Comparison of ENCODE assay signal across 10 cellular contexts in the genomic region with DNA sequence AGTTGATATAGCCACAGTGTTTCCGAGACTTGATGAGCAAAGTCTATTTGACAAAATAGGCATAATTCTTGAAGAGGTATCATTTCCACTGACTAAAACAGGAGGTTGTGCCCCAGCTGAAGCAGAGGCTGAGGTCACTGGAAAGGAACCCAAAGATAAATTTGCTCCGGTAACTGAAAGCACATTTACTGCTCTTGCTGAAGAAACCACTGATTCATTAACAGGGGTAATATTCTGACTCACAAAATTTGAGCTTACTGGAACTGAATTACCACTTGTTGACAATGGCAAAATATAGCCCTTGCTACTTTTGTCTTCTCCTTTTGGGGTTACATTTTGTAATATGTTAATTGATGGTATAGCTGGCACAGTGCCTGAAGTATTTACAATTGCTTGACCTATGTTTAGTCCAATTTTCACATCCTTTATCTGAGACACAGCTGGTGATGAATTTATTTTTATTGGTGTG. TPM values are rescaled to one million over a fixed set of nuclear protein-coding genes. Genes with fewer than 3 reads are reported as not detected.
DNase-seq lines count a peak whose midpoint lies in the region; ATAC-seq and TF ChIP-seq lines count a peak whose summit lies in the region.
"Had no signal": no experiment of that assay in that cellular context is flagged by ENCODE, and none has a peak within 500 bp of the region (broad histone marks: within the 10 kb centered on the region; RNA-seq: fewer than 3 reads in every experiment).

No MANE protein-coding gene starts in this region.

- H3K9me3 ChIP-seq in MG63, result no peaks in the 10 kb centered on the region

- no peaks in the 10 kb centered on the region for H3K27me3 ChIP-seq in MG63

- TF ChIP-seq CTCF in fibroblast of the aortic adventitia (IDR thresholded peaks at IDR 0.05; ENCODE audit: insufficient read depth, low read length), result no peak

- H3K4me3 ChIP-seq in fibroblast of the aortic adventitia (ENCODE audit: low read depth, low read length), result no peak overlapping the region
- H3K4me3 ChIP-seq in MG63, result no peak overlapping the region
- H3K4me3 ChIP-seq: SK-N-MC had no signal

- no peaks in the 10 kb centered on the region for H3K36me3 ChIP-seq in MG63

- ATAC-seq in GM18517 (IDR thresholded peaks at IDR 0.05; ENCODE audit: unreplicated experiment) (peak; percentile 89), GM21381 (IDR thresholded peaks at IDR 0.05; ENCODE audit: unreplicated experiment) (peak; percentile 83), HG03135 (IDR thresholded peaks at IDR 0.05; ENCODE audit: unreplicated experiment) (peak; percentile 72)

- DNase-seq in fibroblast of the aortic adventitia (ENCODE audit: low read depth) (peak; percentile 2), NCI-H345 treated with DMSO at 0.1 percent for 48 hours (lab: John Stamatoyannopoulos, UW; ENCODE audit: unreplicated experiment) (no peak), MG63 (no peak), HK-2 (ENCODE audit: unreplicated experiment) (no peak)
- DNase-seq: activated naive CD8-positive, alpha-beta T cell treated with anti-CD3 and anti-CD28 coated beads, Interleukin-2, amount 10 ng/mL, durations not matched to agents 7 days and 5 days; naive B cell had no signal

RNA-seq across cellular contexts. Expression of gene MLANA, which starts 30.2 kb away (rescaled TPM):
- not detected in 2 replicates for total RNA-seq in fibroblast of the aortic adventitia (ENCODE audit: low replicate concordance)
- not detected in 2 replicates for total RNA-seq in MG63 (2014; rRNA removed; shearing (Covaris generic); ENCODE audit: low replicate concordance)
- total RNA-seq: activated naive CD8-positive, alpha-beta T cell treated with anti-CD3 and anti-CD28 coated beads, Interleukin-2, amount 10 ng/mL, durations not matched to agents 7 days and 5 days had no signal
